ENCODE assay signal across 16 cellular contexts in the genomic region with DNA sequence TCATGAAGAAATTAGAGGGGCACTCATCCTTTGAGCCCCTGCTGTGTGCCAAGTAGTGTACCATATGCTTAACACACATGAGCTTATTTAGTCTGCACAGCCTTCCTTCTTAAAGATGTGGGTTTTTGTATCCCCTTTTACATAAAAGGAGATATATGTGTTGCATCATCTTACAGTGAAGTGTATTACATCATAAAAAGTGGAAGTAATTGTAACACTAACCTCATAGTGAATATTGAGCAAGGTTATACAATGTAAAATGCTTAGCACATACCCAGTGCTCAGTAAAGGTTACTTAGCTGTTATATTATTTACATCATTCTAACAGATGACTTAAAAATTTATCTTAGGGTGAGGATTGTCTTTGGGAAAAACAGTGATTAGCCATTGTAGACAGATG. TPM values are rescaled to one million over a fixed set of nuclear protein-coding genes. Genes with fewer than 3 reads are reported as not detected.
DNase-seq lines count a peak whose midpoint lies in the region; ATAC-seq and TF ChIP-seq lines count a peak whose summit lies in the region.
"Had no signal": no experiment of that assay in that cellular context is flagged by ENCODE, and none has a peak within 500 bp of the region (broad histone marks: within the 10 kb centered on the region; RNA-seq: fewer than 3 reads in every experiment).

No MANE protein-coding gene starts in this region.

- H3K23ac ChIP-seq in IMR-90 (ENCODE audit: low read depth, low read length), result no peak overlapping the region

- intact Hi-C loops in IMR-90 (cut with micrococcal nuclease) (no loop called here), PC-9 (cut with micrococcal nuclease; ENCODE audit: unreplicated experiment) (no loop called here)

- peak; percentile 80 for DNase-seq in CD1c-positive myeloid dendritic cell (ENCODE audit: extremely low spot score)
- DNase-seq in IMR-90, result no peak
- DNase-seq in PC-9, result peak in 1 of 2 experiments; percentile 43
- DNase-seq in fibroblast of gingiva (ENCODE audit: low read depth), result peak; percentile 10
- no peak for DNase-seq in NCI-H187 (lab: John Stamatoyannopoulos, UW)
- no peak for DNase-seq in brain microvascular endothelial cell
- DNase-seq: CD8-positive, alpha-beta T cell; dermis blood vessel endothelial cell; NCI-H1436 treated with DMSO at 0.1 percent for 48 hours; posterior cingulate gyrus; stomach; T1000 had no signal

- dilution Hi-C loops in IMR-90 (cut with HindIII; ENCODE audit: low sequenced_read_pairs, unreplicated experiment), result no loop called here

- H3K9me3 ChIP-seq in IMR-90 (ENCODE audit: control insufficient read depth, insufficient read depth, low read length), result no peaks in the 10 kb centered on the region
- no peaks in the 10 kb centered on the region for H3K9me3 ChIP-seq in PC-9 (ENCODE audit: insufficient read depth, low read depth)
- H3K9me3 ChIP-seq: stomach, vagina had no signal

- H3K9ac ChIP-seq in IMR-90 (ENCODE audit: low read depth, low read length), result no peak overlapping the region

- no peak overlapping the region for H4K5ac ChIP-seq in IMR-90 (ENCODE audit: low read depth, low read length)

- H3K79me1 ChIP-seq in IMR-90 (ENCODE audit: low read depth in 1 of 2, low read length in 2 of 2), result peaks cover 3 to 9% of the 10 kb centered on the region in 2 experiments; a peak in 3 of 4 replicates

- H2BK120ac ChIP-seq in IMR-90 (ENCODE audit: low read depth, low read length), result no peak overlapping the region

- H3K4me1 ChIP-seq in IMR-90 (ENCODE audit: control insufficient read depth, insufficient read depth, low read length) (0 out of 2 replicates have a peak, but pooled peaks cover 1% of the 10 kb centered on the region), PC-9 (replicated peaks; ENCODE audit: insufficient read depth) (peaks cover 17% of the 10 kb centered on the region)

- no peak overlapping the region for H2BK5ac ChIP-seq in IMR-90 (ENCODE audit: low read depth, low read length, poor library complexity, severe bottlenecking)

- BruUV-seq in IMR-90 (replicated peaks; lab: Mats Ljungman, UMichigan) (no TSS peak), PC-9 (replicated peaks; lab: Mats Ljungman, UMichigan) (no TSS peak)

- H3K9me1 ChIP-seq in IMR-90 (ENCODE audit: insufficient read depth, low read length), result no peaks in the 10 kb centered on the region; the same call in 1 of the 2 replicates

- no peaks in the 10 kb centered on the region for H3K9me2 ChIP-seq in PC-9 (ENCODE audit: insufficient read depth)

- no peak overlapping the region for H3K4me3 ChIP-seq in IMR-90 (ENCODE audit: insufficient read depth, low read depth, low read length)
- H3K4me3 ChIP-seq in PC-9, result no peak overlapping the region
- no peak overlapping the region for H3K4me3 ChIP-seq in brain microvascular endothelial cell (ENCODE audit: low read depth, low read length)
- H3K4me3 ChIP-seq: hepatocyte, stomach, vagina had no signal

- H3K79me2 ChIP-seq in PC-9 (ENCODE audit: low read depth), result peaks cover 11% of the 10 kb centered on the region

- H3K4ac ChIP-seq in IMR-90 (ENCODE audit: low read depth, low read length), result no peak overlapping the region

- no peak for TF ChIP-seq RAD21 in IMR-90 (IDR thresholded peaks at IDR 0.05; ENCODE audit: low read length)

- H2AFZ ChIP-seq in IMR-90 (replicated peaks; ENCODE audit: low read length, poor library complexity), result no peak overlapping the region
- no peak overlapping the region for H2AFZ ChIP-seq in PC-9
- H2AFZ ChIP-seq: hepatocyte had no signal

- H2BK20ac ChIP-seq in IMR-90 (ENCODE audit: low read depth, low read length), result no peak overlapping the region

- H3F3A ChIP-seq in PC-9 (ENCODE audit: insufficient read depth, low read depth), result peaks cover 16% of the 10 kb centered on the region; the same call in 1 of the 2 replicates

- no peak overlapping the region for H3K14ac ChIP-seq in IMR-90 (replicated peaks; ENCODE audit: low read depth, low read length)

- H3K36me3 ChIP-seq in IMR-90 (ENCODE audit: control insufficient read depth, insufficient read depth, low read length) (no peaks in the 10 kb centered on the region), PC-9 (ENCODE audit: low read depth) (no peaks in the 10 kb centered on the region), brain microvascular endothelial cell (replicated peaks) (no peaks in the 10 kb centered on the region)
- H3K36me3 ChIP-seq: stomach, vagina had no signal

- H2BK15ac ChIP-seq in IMR-90 (ENCODE audit: low read depth, low read length), result no peak overlapping the region

- in situ Hi-C loops in IMR-90 (cut with MboI; ENCODE audit: low sequenced_read_pairs), result no loop called here
- in situ Hi-C loops in brain microvascular endothelial cell (cut with HindIII; ENCODE audit: low pct_ligation_motif_present, low sequenced_read_pairs), result no loop called here

- H3K27ac ChIP-seq in IMR-90 (ENCODE audit: insufficient read depth, low read length) (no peak overlapping the region), PC-9 (0 out of 2 replicates have a peak overlapping the region, but pooled peaks have one; percentile 20), brain microvascular endothelial cell (no peak overlapping the region)
- H3K27ac ChIP-seq: hepatocyte, stomach, vagina had no signal

- TF ChIP-seq POLR2A in IMR-90 (IDR thresholded peaks at IDR 0.05; ENCODE audit: low read depth, low read length), result no peak

- ATAC-seq in IMR-90 (ENCODE audit: low read depth) (no peak), HG03520 (IDR thresholded peaks at IDR 0.05; ENCODE audit: unreplicated experiment) (no peak)
- ATAC-seq: CD8-positive, alpha-beta T cell; esophagus mucosa had no signal

- no peak for TF ChIP-seq CTCF in IMR-90 (conservative IDR thresholded peaks at IDR 0.05; ENCODE audit: low read depth, low read length)
- TF ChIP-seq CTCF in PC-9 (conservative IDR thresholded peaks at IDR 0.05), result no peak
- TF ChIP-seq CTCF in brain microvascular endothelial cell (IDR thresholded peaks at IDR 0.05; ENCODE audit: low read depth, low read length, missing control alignments), result no peak

- H2AK5ac ChIP-seq in IMR-90 (ENCODE audit: low read depth, low read length), result no peak overlapping the region

- POLR2A ChIA-PET in IMR-90 (lab: Charles Lee; ENCODE audit: unreplicated experiment) (no interaction called here), PC-9 (lab: Charles Lee; ENCODE audit: unreplicated experiment) (no interaction called here)

- CTCF ChIA-PET in IMR-90 (lab: Yijun Ruan, JAX), result no interaction called here
- CTCF ChIA-PET in PC-9 (lab: Charles Lee), result interaction anchor here (0.7 kb wide), 1 partner anchor 146 kb away, joined by 5 read pairs; no protein-coding TSS in a partner anchor

- no peak overlapping the region for H4K91ac ChIP-seq in IMR-90 (ENCODE audit: insufficient read depth, low read depth, low read length)

- no peaks in the 10 kb centered on the region for H3K27me3 ChIP-seq in IMR-90 (ENCODE audit: control insufficient read depth, insufficient read depth, low read length)
- H3K27me3 ChIP-seq in PC-9 (ENCODE audit: insufficient read depth, low read depth), result no peaks in the 10 kb centered on the region
- H3K27me3 ChIP-seq in brain microvascular endothelial cell (replicated peaks), result no peaks in the 10 kb centered on the region
- H3K27me3 ChIP-seq: hepatocyte, stomach, vagina had no signal

- H4K20me1 ChIP-seq in IMR-90 (ENCODE audit: insufficient read depth, low read length), result no peaks in the 10 kb centered on the region
- no peaks in the 10 kb centered on the region for H4K20me1 ChIP-seq in PC-9 (ENCODE audit: insufficient read depth)

- H4K8ac ChIP-seq in IMR-90 (ENCODE audit: low read depth in 2 of 2, low read length in 2 of 2), result no peak overlapping the region

- H2AK9ac ChIP-seq in IMR-90 (replicated peaks; ENCODE audit: low read depth, low read length, poor library complexity), result no peak overlapping the region

- H3K56ac ChIP-seq in IMR-90 (ENCODE audit: extremely low read depth, insufficient read depth, low read length), result no peak overlapping the region

- no peak overlapping the region for H3K18ac ChIP-seq in IMR-90 (ENCODE audit: low read depth, low read length)

- H3K4me2 ChIP-seq in IMR-90 (ENCODE audit: low read depth, low read length) (no peak overlapping the region), PC-9 (no peak overlapping the region)
- H3K4me2 ChIP-seq: hepatocyte had no signal

TF ChIP-seq in IMR-90, 13 proteins besides CTCF, POLR2A, EP300 and RAD21 (continues in another document):
- no peak for TF ChIP-seq CHD1 (IDR thresholded peaks at IDR 0.05; ENCODE audit: low read depth, low read length)
- TF ChIP-seq RFX5 (IDR thresholded peaks at IDR 0.05; ENCODE audit: low read depth, low read length), result no peak
- TF ChIP-seq, protein P1, sequence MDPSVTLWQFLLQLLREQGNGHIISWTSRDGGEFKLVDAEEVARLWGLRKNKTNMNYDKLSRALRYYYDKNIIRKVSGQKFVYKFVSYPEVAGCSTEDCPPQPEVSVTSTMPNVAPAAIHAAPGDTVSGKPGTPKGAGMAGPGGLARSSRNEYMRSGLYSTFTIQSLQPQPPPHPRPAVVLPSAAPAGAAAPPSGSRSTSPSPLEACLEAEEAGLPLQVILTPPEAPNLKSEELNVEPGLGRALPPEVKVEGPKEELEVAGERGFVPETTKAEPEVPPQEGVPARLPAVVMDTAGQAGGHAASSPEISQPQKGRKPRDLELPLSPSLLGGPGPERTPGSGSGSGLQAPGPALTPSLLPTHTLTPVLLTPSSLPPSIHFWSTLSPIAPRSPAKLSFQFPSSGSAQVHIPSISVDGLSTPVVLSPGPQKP (IDR thresholded peaks at IDR 0.05; ENCODE audit: borderline replicate concordance, low read depth, low read length), result no peak
- TF ChIP-seq BHLHE40 (IDR thresholded peaks at IDR 0.05; ENCODE audit: low read depth, low read length), result no peak
- peak; percentile 86 for TF ChIP-seq CEBPB (IDR thresholded peaks at IDR 0.05; ENCODE audit: low read depth, low read length)
- no peak for TF ChIP-seq RCOR1 (IDR thresholded peaks at IDR 0.05; ENCODE audit: insufficient replicate concordance, low read length)
- no peak for TF ChIP-seq FOS (IDR thresholded peaks at IDR 0.05; ENCODE audit: low read depth, low read length)

RNA-seq across cellular contexts. Expression of a gene that starts 3.7 kb away (rescaled TPM):
- 11.1 and 16.1 TPM in 2 replicates for total RNA-seq in IMR-90 (2012; rRNA removed)
- polyA plus RNA-seq in IMR-90 (2012; rRNA removed), result 31.1 and 32.4 TPM in 2 replicates
- polyA plus RNA-seq in IMR-90 (2012; cell fraction: cytosol; rRNA removed), result 18.5 and 21.3 TPM in 2 replicates
- polyA plus RNA-seq in IMR-90 (2012; cell fraction: nucleus; rRNA removed; ENCODE audit: low replicate concordance), result 9.5 and 16.5 TPM in 2 replicates
- total RNA-seq in PC-9 (2021), result 20.9 and 25.0 TPM in 2 replicates

RNA-seq across cellular contexts. Expression of a gene that starts 23.6 kb away (rescaled TPM):
- 1.1 and 1.3 TPM in 2 replicates for total RNA-seq in IMR-90 (2012; rRNA removed)
- 6.8 and 7.4 TPM in 2 replicates for polyA plus RNA-seq in IMR-90 (2012; rRNA removed)
- polyA plus RNA-seq in IMR-90 (2012; cell fraction: cytosol; rRNA removed), result 4.7 and 5.8 TPM in 2 replicates
- 19.6 and 42.6 TPM in 2 replicates for polyA plus RNA-seq in IMR-90 (2012; cell fraction: nucleus; rRNA removed; ENCODE audit: low replicate concordance)
- 4.4 and 4.9 TPM in 2 replicates for total RNA-seq in PC-9 (2021)

Comparison
In these comparisons a context has a peak if more than half of its experiments do, and no peak if none do; other contexts are left out.
1. DNase-seq: peak in CD1c-positive myeloid dendritic cell (single experiment) and fibroblast of gingiva (single experiment); none in IMR-90 (single experiment), NCI-H187 (0 of 2) and brain microvascular endothelial cell (single experiment).